ENCODE assay signal across 1 cellular context in the genomic region with DNA sequence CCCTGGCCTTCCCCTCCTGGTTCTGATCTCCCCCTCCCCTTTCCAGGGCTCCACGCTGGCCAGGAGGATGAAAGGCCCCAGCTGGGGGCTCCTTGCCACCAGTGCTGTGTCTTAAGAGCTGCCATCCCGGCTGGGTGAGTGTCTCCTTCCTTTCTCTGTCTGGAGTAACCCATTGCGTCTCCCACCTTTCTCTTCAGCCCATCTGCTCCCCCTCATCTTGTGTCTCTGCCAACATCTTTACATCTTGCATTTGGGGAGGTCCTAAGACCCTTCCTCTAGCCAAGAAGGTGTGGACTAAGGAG.
TF ChIP-seq lines count a peak whose summit lies in the region.

No MANE protein-coding gene starts in this region.

TF ChIP-seq in endothelial cell of umbilical vein, 7 proteins besides CTCF, POLR2A, EP300 and RAD21:
- TF ChIP-seq, protein P1, sequence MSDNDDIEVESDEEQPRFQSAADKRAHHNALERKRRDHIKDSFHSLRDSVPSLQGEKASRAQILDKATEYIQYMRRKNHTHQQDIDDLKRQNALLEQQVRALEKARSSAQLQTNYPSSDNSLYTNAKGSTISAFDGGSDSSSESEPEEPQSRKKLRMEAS (IDR thresholded peaks at IDR 0.05; ENCODE audit: insufficient read depth, insufficient read length), result no peak
- TF ChIP-seq GATA2 (IDR thresholded peaks at IDR 0.05; ENCODE audit: insufficient read depth, insufficient read length, low read depth, low read length) (no peak), MYC (IDR thresholded peaks at IDR 0.05; ENCODE audit: low read depth, low read length) (no peak), EZH2 (IDR thresholded peaks at IDR 0.05; ENCODE audit: borderline replicate concordance, low read depth, low read length, severe bottlenecking) (no peak), FOS (IDR thresholded peaks at IDR 0.05; ENCODE audit: borderline replicate concordance, insufficient read depth, low read length) (no peak), JUN (IDR thresholded peaks at IDR 0.05; ENCODE audit: borderline replicate concordance, insufficient read depth, insufficient read length, low read depth) (no peak), POLR2AphosphoS5 (IDR thresholded peaks at IDR 0.05; ENCODE audit: insufficient read depth, low read depth, low read length) (no peak)
